Comparison of ENCODE assay signal across 12 cellular contexts in genomic region chr1:87030740-87031400, GRCh38.
DNase-seq lines count a peak whose midpoint lies in the region; ATAC-seq and TF ChIP-seq lines count a peak whose summit lies in the region.
"Had no signal": no experiment of that assay in that cellular context is flagged by ENCODE, and none has a peak within 500 bp of the region (broad histone marks: within the 10 kb centered on the region; RNA-seq: fewer than 3 reads in every experiment).

No MANE protein-coding gene starts in this region.

- no peak for TF ChIP-seq CTCF in GM12864 (IDR thresholded peaks at IDR 0.05; ENCODE audit: low read depth, low read length, missing control alignments)

- ATAC-seq in GM19351 (IDR thresholded peaks at IDR 0.05; ENCODE audit: unreplicated experiment) (peak; percentile 94), HG02642 (IDR thresholded peaks at IDR 0.05; ENCODE audit: poor library complexity, unreplicated experiment) (peak; percentile 98), HG03378 (IDR thresholded peaks at IDR 0.05; ENCODE audit: unreplicated experiment) (peak; percentile 86)
- ATAC-seq: body of pancreas, mucosa of descending colon had no signal

- no peak overlapping the region for H3K4me3 ChIP-seq in GM12864 (ENCODE audit: low read depth, low read length)
- H3K4me3 ChIP-seq: body of pancreas, mucosa of descending colon, sigmoid colon had no signal

- DNase-seq in GM12864 (ENCODE audit: low read depth) (peak; percentile 60), SKM-1 (lab: John Stamatoyannopoulos, UW; ENCODE audit: unreplicated experiment) (no peak), SW 1271 (lab: John Stamatoyannopoulos, UW) (no peak), activated T-cell treated with anti-CD3 and anti-CD28 coated beads for 4 hours (no peak)
- no peak for DNase-seq in activated CD8-positive, alpha-beta memory T cell treated with anti-CD3 and anti-CD28 coated beads for 24 hours
- DNase-seq: body of pancreas, mucosa of descending colon, NCI-H1694 treated with DMSO at 0.1 percent for 48 hours, sigmoid colon had no signal
